Comparison of ENCODE assay signal across 31 cellular contexts in genomic region chr6:64926051-64926450, GRCh38.
"Had no signal": no experiment of that assay in that cellular context is flagged by ENCODE, and none has a peak within 500 bp of the region (broad histone marks: within the 10 kb centered on the region; RNA-seq: fewer than 3 reads in every experiment).

No MANE protein-coding gene starts in this region.

- H3K9me3 ChIP-seq: esophagus squamous epithelium, heart right ventricle had no signal

- H3K27me3 ChIP-seq: brain microvascular endothelial cell, esophagus squamous epithelium, gastroesophageal sphincter, heart right ventricle had no signal

- H3K27me3 Mint-ChIP-seq: activated B cell treated with CpG ODN at 0.5 μM for 24 hours; activated CD8-positive, alpha-beta T cell treated with anti-CD3 and anti-CD28 coated beads for 36 hours; activated naive CD8-positive, alpha-beta T cell; activated T-helper 17 cell treated with anti-CD3 and anti-CD28 coated beads, Interleukin-2, amount 50 U/mL, for 72 hours; central memory CD8-positive, alpha-beta T cell; dendritic cell treated with granulocyte-macrophage colony-stimulating factor and Interleukin-4, amounts not matched to agents 40 ng/mL and 50 ng/mL, for 4 days; T-helper 17 cell had no signal

- H3K36me3 Mint-ChIP-seq: activated naive CD8-positive, alpha-beta T cell had no signal

- ATAC-seq: activated CD4-positive, CD25-positive, alpha-beta regulatory T cell treated with anti-CD3 and anti-CD28 coated beads, Interleukin-2, amount 50 U/mL, for 24 hours; activated CD8-positive, alpha-beta T cell treated with anti-CD3 and anti-CD28 coated beads for 36 hours; activated T-cell treated with anti-CD3 and anti-CD28 coated beads, Interleukin-2, amount 50 U/mL, for 4 hours; activated T-helper 17 cell treated with anti-CD3 and anti-CD28 coated beads, Interleukin-2, amount 50 U/mL, for 72 hours; gastroesophageal sphincter; heart right ventricle; T-helper 17 cell had no signal

- H3K27ac ChIP-seq: brain microvascular endothelial cell, coronary artery, dorsolateral prefrontal cortex, esophagus squamous epithelium, gastroesophageal sphincter, heart right ventricle, WERI-Rb-1 had no signal

- H3K4me1 ChIP-seq: esophagus squamous epithelium, gastroesophageal sphincter, heart right ventricle had no signal

- H3K36me3 ChIP-seq: brain microvascular endothelial cell, esophagus squamous epithelium, gastroesophageal sphincter, heart right ventricle, WERI-Rb-1 had no signal

- DNase-seq: activated B cell treated with CpG ODN at 0.5 μM for 24 hours; activated CD4-positive, alpha-beta T cell treated with anti-CD3 and anti-CD28 coated beads for 48 hours; activated CD4-positive, alpha-beta T cell treated with anti-CD3 and anti-CD28 coated beads, Interleukin-2, amount 50 U/mL, for 1 hour; activated CD4-positive, alpha-beta T cell treated with anti-CD3 and anti-CD28 coated beads, Interleukin-2, amount 50 U/mL, for 48 hours; activated CD8-positive, alpha-beta memory T cell treated with anti-CD3 and anti-CD28 coated beads for 24 hours; activated CD8-positive, alpha-beta T cell treated with anti-CD3 and anti-CD28 coated beads for 36 hours; activated effector memory CD4-positive, alpha-beta T cell treated with Interleukin-2 at 50 U/mL for 16 hours; activated gamma-delta T cell treated with Interleukin-2 at 50 U/mL for 16 hours; activated naive CD4-positive, alpha-beta T cell treated with anti-CD3 and anti-CD28 coated beads, Interleukin-2, amount 50 U/mL, for 16 hours; activated naive CD4-positive, alpha-beta T cell treated with Interleukin-2 at 50 U/mL for 16 hours; activated T-cell treated with anti-CD3 and anti-CD28 coated beads, Interleukin-2, amount 50 U/mL, for 4 hours; amniotic stem cell; anterior cingulate cortex; brain microvascular endothelial cell; dorsolateral prefrontal cortex; effector memory CD4-positive, alpha-beta T cell; erythroblast; esophagus squamous epithelium; foreskin melanocyte; heart right ventricle; T-helper 17 cell; T1000; WERI-Rb-1 had no signal

- H3K27ac Mint-ChIP-seq: activated B cell treated with CpG ODN at 0.5 μM for 24 hours; activated CD8-positive, alpha-beta T cell treated with anti-CD3 and anti-CD28 coated beads for 36 hours; activated naive CD8-positive, alpha-beta T cell; activated T-helper 17 cell treated with anti-CD3 and anti-CD28 coated beads, Interleukin-2, amount 50 U/mL, for 72 hours; dendritic cell treated with granulocyte-macrophage colony-stimulating factor and Interleukin-4, amounts not matched to agents 40 ng/mL and 50 ng/mL, for 4 days; T-helper 17 cell; T-helper 2 cell treated with Interferon-gamma antibody and Interleukin-4, amounts not matched to agents 5 μg/mL and 100 μg/mL, for 36 hours had no signal

- H3K4me3 Mint-ChIP-seq: activated B cell treated with CpG ODN at 0.5 μM for 24 hours; activated CD8-positive, alpha-beta T cell treated with anti-CD3 and anti-CD28 coated beads for 36 hours; activated naive CD8-positive, alpha-beta T cell; activated T-cell treated with anti-CD3 and anti-CD28 coated beads, Interleukin-2, amount 50 U/mL, for 4 hours; activated T-helper 17 cell treated with anti-CD3 and anti-CD28 coated beads, Interleukin-2, amount 50 U/mL, for 72 hours; central memory CD8-positive, alpha-beta T cell; dendritic cell treated with granulocyte-macrophage colony-stimulating factor and Interleukin-4, amounts not matched to agents 40 ng/mL and 50 ng/mL, for 4 days; T-helper 17 cell; T-helper 2 cell treated with Interferon-gamma antibody and Interleukin-4, amounts not matched to agents 5 μg/mL and 100 μg/mL, for 36 hours had no signal

- H3K4me3 ChIP-seq: coronary artery, dorsolateral prefrontal cortex, esophagus squamous epithelium, gastroesophageal sphincter, heart right ventricle had no signal

- H3K4me1 Mint-ChIP-seq: activated B cell treated with CpG ODN at 0.5 μM for 24 hours; activated T-helper 17 cell treated with anti-CD3 and anti-CD28 coated beads, Interleukin-2, amount 50 U/mL, for 72 hours; central memory CD8-positive, alpha-beta T cell; T-helper 17 cell had no signal
